ENCODE assay signal across 3 cellular contexts in the genomic region with DNA sequence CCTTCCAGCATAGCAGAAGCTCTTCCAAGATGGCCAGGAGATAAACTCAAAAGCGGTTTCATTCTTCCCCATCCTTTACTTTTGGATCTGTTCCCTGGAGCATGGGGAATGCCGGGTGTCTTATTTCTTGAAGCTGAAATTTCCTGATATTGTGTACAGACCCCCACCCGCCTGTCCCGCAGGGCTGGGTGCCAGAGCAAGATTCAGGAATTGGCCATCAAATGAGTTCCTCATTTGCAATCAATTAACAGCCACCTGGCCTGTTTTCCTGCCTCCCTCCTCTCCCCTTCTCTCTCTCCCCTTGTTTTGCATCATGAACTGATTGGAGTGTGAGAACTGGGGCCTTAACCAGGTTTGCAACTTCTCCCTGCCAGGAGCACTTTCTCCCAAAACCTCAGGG.
TF ChIP-seq lines count a peak whose summit lies in the region.

No MANE protein-coding gene starts in this region.

TF ChIP-seq in SK-N-SH, 30 proteins besides CTCF, POLR2A, EP300 and RAD21 (continued from another document):
- TF ChIP-seq FOSL2 (IDR thresholded peaks at IDR 0.05; ENCODE audit: borderline replicate concordance, low read depth) = no peak

TF ChIP-seq in SK-N-SH treated with all-trans-retinoic acid at 6 μM for 48 hours, 23 proteins besides CTCF, POLR2A, EP300 and RAD21 (continues in another document):
- TF ChIP-seq, protein P1, sequence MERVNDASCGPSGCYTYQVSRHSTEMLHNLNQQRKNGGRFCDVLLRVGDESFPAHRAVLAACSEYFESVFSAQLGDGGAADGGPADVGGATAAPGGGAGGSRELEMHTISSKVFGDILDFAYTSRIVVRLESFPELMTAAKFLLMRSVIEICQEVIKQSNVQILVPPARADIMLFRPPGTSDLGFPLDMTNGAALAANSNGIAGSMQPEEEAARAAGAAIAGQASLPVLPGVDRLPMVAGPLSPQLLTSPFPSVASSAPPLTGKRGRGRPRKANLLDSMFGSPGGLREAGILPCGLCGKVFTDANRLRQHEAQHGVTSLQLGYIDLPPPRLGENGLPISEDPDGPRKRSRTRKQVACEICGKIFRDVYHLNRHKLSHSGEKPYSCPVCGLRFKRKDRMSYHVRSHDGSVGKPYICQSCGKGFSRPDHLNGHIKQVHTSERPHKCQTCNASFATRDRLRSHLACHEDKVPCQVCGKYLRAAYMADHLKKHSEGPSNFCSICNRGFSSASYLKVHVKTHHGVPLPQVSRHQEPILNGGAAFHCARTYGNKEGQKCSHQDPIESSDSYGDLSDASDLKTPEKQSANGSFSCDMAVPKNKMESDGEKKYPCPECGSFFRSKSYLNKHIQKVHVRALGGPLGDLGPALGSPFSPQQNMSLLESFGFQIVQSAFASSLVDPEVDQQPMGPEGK (CRISPR knock-in tag; IDR thresholded peaks at IDR 0.05; ENCODE audit: borderline replicate concordance) = no peak
- TF ChIP-seq RARB (CRISPR knock-in tag; IDR thresholded peaks at IDR 0.05) = no peak
- TF ChIP-seq CSDC2 (CRISPR knock-in tag; IDR thresholded peaks at IDR 0.05) = no peak
- TF ChIP-seq ARNTL (CRISPR knock-in tag; IDR thresholded peaks at IDR 0.05; ENCODE audit: borderline replicate concordance, low read depth) = no peak
- no peak for TF ChIP-seq ZNF70 (CRISPR knock-in tag; IDR thresholded peaks at IDR 0.05)
- TF ChIP-seq TCF4 (CRISPR knock-in tag; IDR thresholded peaks at IDR 0.05; ENCODE audit: borderline replicate concordance) = no peak
- no peak for TF ChIP-seq OSR1 (CRISPR knock-in tag; IDR thresholded peaks at IDR 0.05)
- TF ChIP-seq ISL1 (CRISPR knock-in tag; IDR thresholded peaks at IDR 0.05) = no peak
- TF ChIP-seq, protein P2, sequence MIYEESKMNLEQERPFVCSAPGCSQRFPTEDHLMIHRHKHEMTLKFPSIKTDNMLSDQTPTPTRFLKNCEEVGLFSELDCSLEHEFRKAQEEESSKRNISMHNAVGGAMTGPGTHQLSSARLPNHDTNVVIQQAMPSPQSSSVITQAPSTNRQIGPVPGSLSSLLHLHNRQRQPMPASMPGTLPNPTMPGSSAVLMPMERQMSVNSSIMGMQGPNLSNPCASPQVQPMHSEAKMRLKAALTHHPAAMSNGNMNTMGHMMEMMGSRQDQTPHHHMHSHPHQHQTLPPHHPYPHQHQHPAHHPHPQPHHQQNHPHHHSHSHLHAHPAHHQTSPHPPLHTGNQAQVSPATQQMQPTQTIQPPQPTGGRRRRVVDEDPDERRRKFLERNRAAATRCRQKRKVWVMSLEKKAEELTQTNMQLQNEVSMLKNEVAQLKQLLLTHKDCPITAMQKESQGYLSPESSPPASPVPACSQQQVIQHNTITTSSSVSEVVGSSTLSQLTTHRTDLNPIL (CRISPR knock-in tag; IDR thresholded peaks at IDR 0.05; ENCODE audit: low read depth) = no peak
- TF ChIP-seq, protein P3, sequence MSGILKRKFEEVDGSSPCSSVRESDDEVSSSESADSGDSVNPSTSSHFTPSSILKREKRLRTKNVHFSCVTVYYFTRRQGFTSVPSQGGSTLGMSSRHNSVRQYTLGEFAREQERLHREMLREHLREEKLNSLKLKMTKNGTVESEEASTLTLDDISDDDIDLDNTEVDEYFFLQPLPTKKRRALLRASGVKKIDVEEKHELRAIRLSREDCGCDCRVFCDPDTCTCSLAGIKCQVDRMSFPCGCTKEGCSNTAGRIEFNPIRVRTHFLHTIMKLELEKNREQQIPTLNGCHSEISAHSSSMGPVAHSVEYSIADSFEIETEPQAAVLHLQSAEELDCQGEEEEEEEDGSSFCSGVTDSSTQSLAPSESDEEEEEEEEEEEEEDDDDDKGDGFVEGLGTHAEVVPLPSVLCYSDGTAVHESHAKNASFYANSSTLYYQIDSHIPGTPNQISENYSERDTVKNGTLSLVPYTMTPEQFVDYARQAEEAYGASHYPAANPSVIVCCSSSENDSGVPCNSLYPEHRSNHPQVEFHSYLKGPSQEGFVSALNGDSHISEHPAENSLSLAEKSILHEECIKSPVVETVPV (CRISPR knock-in tag; IDR thresholded peaks at IDR 0.05) = no peak
- TF ChIP-seq, protein P4, sequence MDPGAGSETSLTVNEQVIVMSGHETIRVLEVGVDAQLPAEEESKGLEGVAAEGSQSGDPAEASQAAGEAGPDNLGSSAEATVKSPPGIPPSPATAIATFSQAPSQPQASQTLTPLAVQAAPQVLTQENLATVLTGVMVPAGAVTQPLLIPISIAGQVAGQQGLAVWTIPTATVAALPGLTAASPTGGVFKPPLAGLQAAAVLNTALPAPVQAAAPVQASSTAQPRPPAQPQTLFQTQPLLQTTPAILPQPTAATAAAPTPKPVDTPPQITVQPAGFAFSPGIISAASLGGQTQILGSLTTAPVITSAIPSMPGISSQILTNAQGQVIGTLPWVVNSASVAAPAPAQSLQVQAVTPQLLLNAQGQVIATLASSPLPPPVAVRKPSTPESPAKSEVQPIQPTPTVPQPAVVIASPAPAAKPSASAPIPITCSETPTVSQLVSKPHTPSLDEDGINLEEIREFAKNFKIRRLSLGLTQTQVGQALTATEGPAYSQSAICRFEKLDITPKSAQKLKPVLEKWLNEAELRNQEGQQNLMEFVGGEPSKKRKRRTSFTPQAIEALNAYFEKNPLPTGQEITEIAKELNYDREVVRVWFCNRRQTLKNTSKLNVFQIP (CRISPR knock-in tag; IDR thresholded peaks at IDR 0.05; ENCODE audit: borderline replicate concordance, low read depth) = no peak
- TF ChIP-seq, protein P5, sequence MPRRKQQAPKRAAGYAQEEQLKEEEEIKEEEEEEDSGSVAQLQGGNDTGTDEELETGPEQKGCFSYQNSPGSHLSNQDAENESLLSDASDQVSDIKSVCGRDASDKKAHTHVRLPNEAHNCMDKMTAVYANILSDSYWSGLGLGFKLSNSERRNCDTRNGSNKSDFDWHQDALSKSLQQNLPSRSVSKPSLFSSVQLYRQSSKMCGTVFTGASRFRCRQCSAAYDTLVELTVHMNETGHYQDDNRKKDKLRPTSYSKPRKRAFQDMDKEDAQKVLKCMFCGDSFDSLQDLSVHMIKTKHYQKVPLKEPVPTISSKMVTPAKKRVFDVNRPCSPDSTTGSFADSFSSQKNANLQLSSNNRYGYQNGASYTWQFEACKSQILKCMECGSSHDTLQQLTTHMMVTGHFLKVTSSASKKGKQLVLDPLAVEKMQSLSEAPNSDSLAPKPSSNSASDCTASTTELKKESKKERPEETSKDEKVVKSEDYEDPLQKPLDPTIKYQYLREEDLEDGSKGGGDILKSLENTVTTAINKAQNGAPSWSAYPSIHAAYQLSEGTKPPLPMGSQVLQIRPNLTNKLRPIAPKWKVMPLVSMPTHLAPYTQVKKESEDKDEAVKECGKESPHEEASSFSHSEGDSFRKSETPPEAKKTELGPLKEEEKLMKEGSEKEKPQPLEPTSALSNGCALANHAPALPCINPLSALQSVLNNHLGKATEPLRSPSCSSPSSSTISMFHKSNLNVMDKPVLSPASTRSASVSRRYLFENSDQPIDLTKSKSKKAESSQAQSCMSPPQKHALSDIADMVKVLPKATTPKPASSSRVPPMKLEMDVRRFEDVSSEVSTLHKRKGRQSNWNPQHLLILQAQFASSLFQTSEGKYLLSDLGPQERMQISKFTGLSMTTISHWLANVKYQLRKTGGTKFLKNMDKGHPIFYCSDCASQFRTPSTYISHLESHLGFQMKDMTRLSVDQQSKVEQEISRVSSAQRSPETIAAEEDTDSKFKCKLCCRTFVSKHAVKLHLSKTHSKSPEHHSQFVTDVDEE (CRISPR knock-in tag; IDR thresholded peaks at IDR 0.05) = no peak
- TF ChIP-seq ZFP3 (CRISPR knock-in tag; IDR thresholded peaks at IDR 0.05) = no peak
- TF ChIP-seq SNAI2 (CRISPR knock-in tag; IDR thresholded peaks at IDR 0.05) = no peak
- no peak for TF ChIP-seq ZNF8 (CRISPR knock-in tag; IDR thresholded peaks at IDR 0.05)
- no peak for TF ChIP-seq BACH2 (CRISPR knock-in tag; IDR thresholded peaks at IDR 0.05; ENCODE audit: borderline replicate concordance)
- TF ChIP-seq PPARA (CRISPR knock-in tag; IDR thresholded peaks at IDR 0.05; ENCODE audit: borderline replicate concordance) = no peak
- TF ChIP-seq ZNF565 (CRISPR knock-in tag; conservative IDR thresholded peaks at IDR 0.05; ENCODE audit: low read depth) = no peak

TF ChIP-seq in endothelial cell of umbilical vein, 7 proteins besides CTCF, POLR2A, EP300 and RAD21:
- TF ChIP-seq, protein P6, sequence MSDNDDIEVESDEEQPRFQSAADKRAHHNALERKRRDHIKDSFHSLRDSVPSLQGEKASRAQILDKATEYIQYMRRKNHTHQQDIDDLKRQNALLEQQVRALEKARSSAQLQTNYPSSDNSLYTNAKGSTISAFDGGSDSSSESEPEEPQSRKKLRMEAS (IDR thresholded peaks at IDR 0.05; ENCODE audit: insufficient read depth, insufficient read length) = no peak
- no peak for TF ChIP-seq GATA2 (IDR thresholded peaks at IDR 0.05; ENCODE audit: insufficient read depth, insufficient read length, low read depth, low read length)
- no peak for TF ChIP-seq FOS (IDR thresholded peaks at IDR 0.05; ENCODE audit: borderline replicate concordance, insufficient read depth, low read length)
- TF ChIP-seq JUN (IDR thresholded peaks at IDR 0.05; ENCODE audit: borderline replicate concordance, insufficient read depth, insufficient read length, low read depth) = no peak
- TF ChIP-seq EZH2 (IDR thresholded peaks at IDR 0.05; ENCODE audit: borderline replicate concordance, low read depth, low read length, severe bottlenecking) = no peak
- TF ChIP-seq MYC (IDR thresholded peaks at IDR 0.05; ENCODE audit: low read depth, low read length) = no peak
- TF ChIP-seq POLR2AphosphoS5 (IDR thresholded peaks at IDR 0.05; ENCODE audit: insufficient read depth, low read depth, low read length) = no peak
